8 cellular contexts compared by ENCODE assay signal in genomic region chr3:150763841-150764483, GRCh38. TPM values are rescaled to one million over a fixed set of nuclear protein-coding genes. Genes with fewer than 3 reads are reported as not detected.
DNase-seq lines count a peak whose midpoint lies in the region; ATAC-seq and TF ChIP-seq lines count a peak whose summit lies in the region.

No MANE protein-coding gene starts in this region.

- DNase-seq in CD4-positive, alpha-beta memory T cell: no peak
- DNase-seq in PC-3 (peak; percentile 63), amniotic stem cell (lab: John Stamatoyannopoulos, UW) (peak; percentile 28), heart left ventricle (peak; percentile 68 to 84 (median 72)), ovary (peak; percentile 59 to 73 (median 66))

- peak overlapping the region; percentile 98 to 100 (median 100) for H3K27ac Mint-ChIP-seq in CD4-positive, alpha-beta memory T cell

- H3K4me3 Mint-ChIP-seq in CD4-positive, alpha-beta memory T cell: peak overlapping the region; percentile 97 to 100 (median 98)

- H3K36me3 Mint-ChIP-seq in CD4-positive, alpha-beta memory T cell: peaks cover 0 to 28% of the 10 kb centered on the region in 2 donors

- H3K9me3 ChIP-seq in CD4-positive, alpha-beta memory T cell (ENCODE audit: control insufficient read depth in 1 of 2, low read length in 2 of 2): no peaks in the 10 kb centered on the region
- H3K9me3 ChIP-seq in PC-3 (ENCODE audit: low read length): no peaks in the 10 kb centered on the region
- no peaks in the 10 kb centered on the region for H3K9me3 ChIP-seq in heart left ventricle
- no peaks in the 10 kb centered on the region for H3K9me3 ChIP-seq in ovary

- no peaks in the 10 kb centered on the region for H3K9me2 ChIP-seq in PC-3 (replicated peaks; ENCODE audit: low read length)

- CTCF ChIA-PET in CD4-positive, alpha-beta memory T cell (lab: Charles Lee; ENCODE audit: partially characterized antibody): interaction anchor here (0.8 to 7.5 kb wide), 21 partner anchors 8 to 382 kb away, joined by 3 to 85 read pairs (median 4); partner anchors contain the start of genes ERICH6 and SELENOT
- CTCF ChIA-PET in PC-3 (lab: Charles Lee): interaction anchor here (0.5 to 1.5 kb wide), 4 partner anchors 15 to 417 kb away, joined by 3 to 7 read pairs (median 5); no protein-coding TSS in a partner anchor

- peak overlapping the region; percentile 96 for H3K4me2 ChIP-seq in PC-3 (ENCODE audit: low read length)

- WGBS in heart left ventricle, 4 donors: 6 to 7% (median 7%) methylated on average over 26 to 27 of the region's 27 CpGs
- 4% methylated on average over 27 of the region's 27 CpGs for WGBS in ovary, 3 donors

- H3K9me3 Mint-ChIP-seq in CD4-positive, alpha-beta memory T cell: peaks cover 0 to 3% (median 0%) of the 10 kb centered on the region in 8 donors

- peaks cover 25 to 56% (median 44%) of the 10 kb centered on the region in 4 donors for H3K4me1 Mint-ChIP-seq in CD4-positive, alpha-beta memory T cell

- H2AFZ ChIP-seq in PC-3 (ENCODE audit: low read length): peak overlapping the region; percentile 88

- ATAC-seq in GM19025 (IDR thresholded peaks at IDR 0.05; ENCODE audit: low read depth, unreplicated experiment): peak; percentile 6
- peak; percentile 7 for ATAC-seq in HG03521 (IDR thresholded peaks at IDR 0.05; ENCODE audit: unreplicated experiment)
- ATAC-seq in PC-3: peak; percentile 52
- ATAC-seq in heart left ventricle: peak; percentile 62 to 77 (median 72)
- ATAC-seq in HG02763 (IDR thresholded peaks at IDR 0.05; ENCODE audit: unreplicated experiment): no peak

- H3K9ac ChIP-seq in PC-3 (ENCODE audit: low read length): peak overlapping the region; percentile 86

- peaks cover 25% of the 10 kb centered on the region for H4K20me1 ChIP-seq in PC-3 (ENCODE audit: low read length)

- H3K27me3 Mint-ChIP-seq in CD4-positive, alpha-beta memory T cell: no peaks in the 10 kb centered on the region

- H3K36me3 ChIP-seq in CD4-positive, alpha-beta memory T cell (ENCODE audit: insufficient read depth, low read length): no peaks in the 10 kb centered on the region
- H3K36me3 ChIP-seq in PC-3 (ENCODE audit: low read depth, low read length): no peaks in the 10 kb centered on the region
- H3K36me3 ChIP-seq in heart left ventricle: peaks cover 0 to 4% (median 0%) of the 10 kb centered on the region in 9 donors
- H3K36me3 ChIP-seq in ovary: no peaks in the 10 kb centered on the region

- TF ChIP-seq EP300 in ovary (IDR thresholded peaks at IDR 0.05): no peak

- intact Hi-C loops in CD4-positive, alpha-beta memory T cell (cut with micrococcal nuclease): loop anchor here (1.0 to 5.0 kb wide), 10 partner anchors 23 to 1438 kb away; partner anchors contain the start of genes EIF2A, ERICH6, GPR171 and RNF13
- intact Hi-C loops in PC-3 (cut with micrococcal nuclease): loop anchor here (1.0 to 5.0 kb wide), 7 partner anchors 20 to 237 kb away; partner anchors contain the start of genes EIF2A, SELENOT and SERP1
- intact Hi-C loops in heart left ventricle (cut with DNase I): loop anchor here in 8 of 10 donors (2.0 to 10.0 kb wide), 8 partner anchors 37 to 219 kb away; partner anchors contain the start of genes EIF2A (in 4 of the 8), SERP1 (in 4 of the 8) and SELENOT (in 3 of the 8)
- intact Hi-C loops in ovary (cut with DNase I): no loop called here

- peak overlapping the region; percentile 98 for H3K27ac ChIP-seq in CD4-positive, alpha-beta memory T cell (ENCODE audit: low read depth, low read length)
- H3K27ac ChIP-seq in PC-3 (ENCODE audit: low read length) (peak overlapping the region; percentile 83), heart left ventricle (peak overlapping the region; percentile 87 to 99 (median 96)), ovary (peak overlapping the region; percentile 92 to 95)

- TSS peak; percentile 92 for BruUV-seq in PC-3 (replicated peaks; lab: Mats Ljungman, UMichigan)

- peaks cover 43% of the 10 kb centered on the region for H3K4me1 ChIP-seq in CD4-positive, alpha-beta memory T cell (ENCODE audit: insufficient read depth, low read length)
- H3K4me1 ChIP-seq in PC-3 (ENCODE audit: insufficient read depth, low read length) (peaks cover 47% of the 10 kb centered on the region), heart left ventricle (peaks cover 5 to 37% (median 28%) of the 10 kb centered on the region in 12 donors), ovary (ENCODE audit: insufficient read depth) (peaks cover 8% of the 10 kb centered on the region)

- peak overlapping the region; percentile 71 to 97 for H3K4me3 ChIP-seq in CD4-positive, alpha-beta memory T cell (ENCODE audit: low read length in 2 of 2)
- peak overlapping the region; percentile 89 for H3K4me3 ChIP-seq in PC-3 (ENCODE audit: low read length)
- peak overlapping the region; percentile 48 to 93 (median 83) for H3K4me3 ChIP-seq in heart left ventricle
- peak overlapping the region; percentile 93 for H3K4me3 ChIP-seq in ovary

- TF ChIP-seq POLR2A in heart left ventricle (IDR thresholded peaks at IDR 0.05) (no peak), ovary (IDR thresholded peaks at IDR 0.05) (peak; percentile 26)

- H3K27me3 ChIP-seq in CD4-positive, alpha-beta memory T cell (ENCODE audit: insufficient read depth, low read length): no peaks in the 10 kb centered on the region
- H3K27me3 ChIP-seq in PC-3 (ENCODE audit: low read length) (no peaks in the 10 kb centered on the region), heart left ventricle (no peaks in the 10 kb centered on the region), ovary (no peaks in the 10 kb centered on the region)

- peak; percentile 67 for TF ChIP-seq CTCF in PC-3 (conservative IDR thresholded peaks at IDR 0.05; ENCODE audit: low read depth, low read length)
- TF ChIP-seq CTCF in heart left ventricle (IDR thresholded peaks at IDR 0.05): peak in 10 of 12 donors; percentile 26 to 73 (median 50)
- TF ChIP-seq CTCF in ovary (IDR thresholded peaks at IDR 0.05): peak in 2 of 3 donors; percentile 35 to 41

- POLR2A ChIA-PET in CD4-positive, alpha-beta memory T cell (lab: Charles Lee; ENCODE audit: partially characterized antibody): interaction anchor here (0.6 to 7.1 kb wide), 41 partner anchors 7 to 1487 kb away, joined by 3 to 150 read pairs (median 5); partner anchors contain the start of genes COMMD2, EIF2A, ERICH6 and GPR171
- POLR2A ChIA-PET in PC-3 (lab: Charles Lee; ENCODE audit: unreplicated experiment): interaction anchor here (0.6 to 1.4 kb wide), 2 partner anchors 60 to 1183 kb away, joined by 4 to 16 read pairs; partner anchors contain the start of gene ERICH6

- H3F3A ChIP-seq in PC-3 (ENCODE audit: low read length, unreplicated experiment): no peaks in the 10 kb centered on the region

- H3K79me2 ChIP-seq in PC-3 (ENCODE audit: low read length): peaks cover 41% of the 10 kb centered on the region

RNA-seq across cellular contexts. Expression of gene SIAH2, which starts 1.0 kb away (rescaled TPM):
- total RNA-seq in CD4-positive, alpha-beta memory T cell: 10 to 100 TPM; 28.3 to 29.5 TPM
- 10 to 100 TPM; 35.9 to 48.3 TPM for polyA plus RNA-seq in CD4-positive, alpha-beta memory T cell
- 37.8 and 51.8 TPM in 2 replicates for total RNA-seq in PC-3 (2014; rRNA removed)
- total RNA-seq in heart left ventricle: 10 to 100 TPM; 16.9 to 38.7 (median 23.4) TPM
- polyA plus RNA-seq in heart left ventricle: 10 to 100 TPM in 1 of 2 donors, 1 to 10 TPM in 1; 7.1 to 24.9 TPM
- total RNA-seq in ovary: 10 to 100 TPM; 26.6 to 98.7 (median 37.1) TPM
- polyA plus RNA-seq in ovary: 10 to 100 TPM; 18.0 to 40.7 TPM

Comparison
In these comparisons a context has a peak if more than half of its experiments do, and no peak if none do; other contexts are left out.
1. DNase-seq: peak in PC-3 (single experiment), amniotic stem cell (single experiment), heart left ventricle (5 of 5) and ovary (5 of 5); none in CD4-positive, alpha-beta memory T cell (0 of 5).
2. intact Hi-C loops: an anchor here in CD4-positive, alpha-beta memory T cell (1.0 to 5.0 kb wide), PC-3 (1.0 to 5.0 kb wide) and heart left ventricle (2.0 to 10.0 kb wide); none called in ovary.
3. Peak in every context shown above with its lines, with median percentiles within 50 percentile points of each other: H3K27ac ChIP-seq, H3K4me3 ChIP-seq and CTCF ChIP-seq.